Comparison of ENCODE assay signal across 14 cellular contexts in genomic region chr4:138952405-138952804, GRCh38.
DNase-seq lines count a peak whose midpoint lies in the region; ATAC-seq and TF ChIP-seq lines count a peak whose summit lies in the region.
"Had no signal": no experiment of that assay in that cellular context is flagged by ENCODE, and none has a peak within 500 bp of the region (broad histone marks: within the 10 kb centered on the region; RNA-seq: fewer than 3 reads in every experiment).

No MANE protein-coding gene starts in this region.

- H3K27ac ChIP-seq in RWPE1 (no peak overlapping the region), foreskin keratinocyte (peak overlapping the region; percentile 87)
- H3K27ac ChIP-seq: dorsolateral prefrontal cortex, gastroesophageal sphincter, left lung had no signal

- DNase-seq in HK-2 (ENCODE audit: unreplicated experiment) (peak; percentile 39), RWPE1 (ENCODE audit: low spot score) (peak; percentile 68), foreskin keratinocyte (peak; percentile 71 to 85), occipital lobe (lab: John Stamatoyannopoulos, UW) (no peak), NCI-H2227 treated with DMSO at 0.1 percent for 48 hours (lab: John Stamatoyannopoulos, UW) (no peak)
- DNase-seq in stimulated activated CD4-positive, alpha-beta T cell treated with anti-CD3 and anti-CD28 coated beads, TNF-alpha, amount 100 ng/mL, for 48 hours (ENCODE audit: low read depth in 3 of 3), result peak in 2 of 3 donors; percentile 10
- DNase-seq: activated naive CD8-positive, alpha-beta T cell treated with anti-CD3 and anti-CD28 coated beads, Interleukin-2, amount 10 ng/mL, durations not matched to agents 7 days and 5 days; left lung; NCI-H524 treated with DMSO at 0.1 percent for 48 hours; SIG-M5 had no signal

- peaks cover 16% of the 10 kb centered on the region for H3K4me1 ChIP-seq in foreskin keratinocyte

- CTCF ChIA-PET in RWPE1 (lab: Yijun Ruan, JAX), result no interaction called here

- TF ChIP-seq CTCF in RWPE1 (conservative IDR thresholded peaks at IDR 0.05; ENCODE audit: low read depth) (no peak), foreskin keratinocyte (conservative IDR thresholded peaks at IDR 0.05) (no peak)

- ATAC-seq in foreskin keratinocyte (peak; percentile 83), HG03025 (IDR thresholded peaks at IDR 0.05; ENCODE audit: low FRiP score, unreplicated experiment) (no peak)
- ATAC-seq: gastroesophageal sphincter; left lung; natural killer cell treated with Interleukin-12 subunit alpha and Interleukin-12 subunit beta and Interleukin-15 and Interleukin-18, amount 100 ng/mL, for 72 hours had no signal

- H3K27me3 ChIP-seq in foreskin keratinocyte, result no peaks in the 10 kb centered on the region
- H3K27me3 ChIP-seq: dorsolateral prefrontal cortex, gastroesophageal sphincter, left lung had no signal

- POLR2A ChIA-PET in RWPE1 (lab: Yijun Ruan, JAX; ENCODE audit: low non-redundant PET), result interaction anchor here (0.8 kb wide), 1 partner anchor 65 kb away, joined by 3 read pairs; no protein-coding TSS in a partner anchor

Comparison
In these comparisons a context has a peak if more than half of its experiments do, and no peak if none do; other contexts are left out.
1. DNase-seq: peak in HK-2 (single experiment), RWPE1 (single experiment), foreskin keratinocyte (2 of 2) and stimulated activated CD4-positive, alpha-beta T cell treated with anti-CD3 and anti-CD28 coated beads, TNF-alpha, amount 100 ng/mL, for 48 hours (2 of 3); none in occipital lobe (single experiment) and NCI-H2227 treated with DMSO at 0.1 percent for 48 hours (single experiment).